In the genomic region with DNA sequence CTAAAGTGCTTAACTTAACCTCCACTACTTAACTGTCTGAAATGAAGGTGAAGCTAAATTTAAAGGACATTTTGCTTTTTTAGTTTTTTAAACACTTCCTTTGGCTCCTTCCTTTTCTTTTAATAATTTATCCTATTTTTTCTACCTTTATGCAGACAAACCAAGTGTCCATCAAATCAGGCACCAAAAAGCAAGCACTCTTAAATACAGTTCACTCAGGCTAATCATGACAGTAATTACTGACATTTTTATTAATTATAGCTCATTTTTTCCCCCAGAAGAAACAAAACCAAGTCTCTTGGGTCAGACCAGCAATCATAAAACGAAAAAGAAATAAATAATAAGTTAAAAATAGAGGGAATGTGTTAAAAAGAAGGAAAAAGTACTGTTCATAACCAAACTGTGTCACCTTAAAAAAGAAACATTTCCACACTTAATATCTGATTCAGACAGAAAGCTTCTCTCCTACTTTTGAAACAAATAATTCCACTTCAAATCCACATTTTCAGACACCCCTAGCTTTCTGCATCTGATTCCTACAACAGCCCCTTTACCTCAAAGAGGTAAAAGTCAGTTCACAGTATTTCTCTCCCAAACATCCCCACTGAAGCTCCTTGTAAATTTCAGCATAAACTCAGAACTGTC, we compare ENCODE assay signal across 1 cellular context.
TF ChIP-seq lines count a peak whose summit lies in the region.

No MANE protein-coding gene starts in this region.

TF ChIP-seq in A549, 52 proteins besides CTCF, POLR2A, EP300 and RAD21 (continued from another document):
- TF ChIP-seq, protein P1, sequence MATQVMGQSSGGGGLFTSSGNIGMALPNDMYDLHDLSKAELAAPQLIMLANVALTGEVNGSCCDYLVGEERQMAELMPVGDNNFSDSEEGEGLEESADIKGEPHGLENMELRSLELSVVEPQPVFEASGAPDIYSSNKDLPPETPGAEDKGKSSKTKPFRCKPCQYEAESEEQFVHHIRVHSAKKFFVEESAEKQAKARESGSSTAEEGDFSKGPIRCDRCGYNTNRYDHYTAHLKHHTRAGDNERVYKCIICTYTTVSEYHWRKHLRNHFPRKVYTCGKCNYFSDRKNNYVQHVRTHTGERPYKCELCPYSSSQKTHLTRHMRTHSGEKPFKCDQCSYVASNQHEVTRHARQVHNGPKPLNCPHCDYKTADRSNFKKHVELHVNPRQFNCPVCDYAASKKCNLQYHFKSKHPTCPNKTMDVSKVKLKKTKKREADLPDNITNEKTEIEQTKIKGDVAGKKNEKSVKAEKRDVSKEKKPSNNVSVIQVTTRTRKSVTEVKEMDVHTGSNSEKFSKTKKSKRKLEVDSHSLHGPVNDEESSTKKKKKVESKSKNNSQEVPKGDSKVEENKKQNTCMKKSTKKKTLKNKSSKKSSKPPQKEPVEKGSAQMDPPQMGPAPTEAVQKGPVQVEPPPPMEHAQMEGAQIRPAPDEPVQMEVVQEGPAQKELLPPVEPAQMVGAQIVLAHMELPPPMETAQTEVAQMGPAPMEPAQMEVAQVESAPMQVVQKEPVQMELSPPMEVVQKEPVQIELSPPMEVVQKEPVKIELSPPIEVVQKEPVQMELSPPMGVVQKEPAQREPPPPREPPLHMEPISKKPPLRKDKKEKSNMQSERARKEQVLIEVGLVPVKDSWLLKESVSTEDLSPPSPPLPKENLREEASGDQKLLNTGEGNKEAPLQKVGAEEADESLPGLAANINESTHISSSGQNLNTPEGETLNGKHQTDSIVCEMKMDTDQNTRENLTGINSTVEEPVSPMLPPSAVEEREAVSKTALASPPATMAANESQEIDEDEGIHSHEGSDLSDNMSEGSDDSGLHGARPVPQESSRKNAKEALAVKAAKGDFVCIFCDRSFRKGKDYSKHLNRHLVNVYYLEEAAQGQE (IDR thresholded peaks at IDR 0.05) = no peak
TF ChIP-seq in A549: peak in this region for 3.
